In genomic region chr7:50793115-50793946, GRCh38 we compare ENCODE assay signal across 8 cellular contexts. TPM values are rescaled to one million over a fixed set of nuclear protein-coding genes. Genes with fewer than 3 reads are reported as not detected.
A peak's percentile ranks its signal among the peaks of the same experiment; 100 is the strongest.
DNase-seq lines count a peak whose midpoint lies in the region; ATAC-seq, FAIRE-seq and TF ChIP-seq lines count a peak whose summit lies in the region.

No MANE protein-coding gene starts in this region.

- no peaks in the 10 kb centered on the region for H3K36me3 ChIP-seq in keratinocyte (ENCODE audit: control insufficient read depth in 2 of 2, extremely low read depth in 1 of 2, insufficient read depth in 2 of 2, low read length in 2 of 2)

- H3K36me3 Mint-ChIP-seq in central memory CD8-positive, alpha-beta T cell (ENCODE audit: insufficient read depth) = no peaks in the 10 kb centered on the region

- H3K9me1 ChIP-seq in keratinocyte (ENCODE audit: control insufficient read depth, extremely low read depth, insufficient read depth, low read length) = no peaks in the 10 kb centered on the region

- H3K27me3 ChIP-seq in keratinocyte (ENCODE audit: control insufficient read depth, extremely low read depth, insufficient read depth, low read length) = peaks cover 26% of the 10 kb centered on the region

- H2AFZ ChIP-seq in keratinocyte (ENCODE audit: control insufficient read depth, low read length) = peak overlapping the region; percentile 40

- H3K9ac ChIP-seq in keratinocyte (ENCODE audit: control insufficient read depth, extremely low read depth, insufficient read depth, low read length) = peak overlapping the region; percentile 69

- peaks cover 5% of the 10 kb centered on the region for H3K4me1 ChIP-seq in keratinocyte (ENCODE audit: control insufficient read depth, extremely low read depth, insufficient read depth, low read length)

- no peak for FAIRE-seq in keratinocyte (lab: Jason Lieb, UNC)

- H3K4me2 ChIP-seq in keratinocyte (ENCODE audit: control insufficient read depth, extremely low read depth, insufficient read depth, low read depth, low read length) = peak overlapping the region; percentile 82

- peaks cover 14% of the 10 kb centered on the region for H4K20me1 ChIP-seq in keratinocyte (ENCODE audit: control insufficient read depth, extremely low read depth, insufficient read depth, low read length)

- TF ChIP-seq CTCF in AG10803 (conservative IDR thresholded peaks at IDR 0.05; ENCODE audit: low read length) (no peak), keratinocyte (optimal IDR thresholded peaks at IDR 0.05 in 1 of 3, IDR thresholded peaks at IDR 0.05 in 1 of 3, conservative IDR thresholded peaks at IDR 0.05 in 1 of 3; ENCODE audit: extremely low read depth in 1 of 3, insufficient read depth in 2 of 3, low read length in 3 of 3) (no peak)

- H3K27me3 Mint-ChIP-seq in central memory CD8-positive, alpha-beta T cell = peaks cover 81% of the 10 kb centered on the region

- H3K4me3 Mint-ChIP-seq in central memory CD8-positive, alpha-beta T cell = peak overlapping the region; percentile 68

- no peak overlapping the region for H3K27ac Mint-ChIP-seq in central memory CD8-positive, alpha-beta T cell (ENCODE audit: low read depth)

- dilution Hi-C loops in keratinocyte (cut with MboI; ENCODE audit: extremely low pct_ligation_motif_present, low sequenced_read_pairs) = no loop called here

- no peaks in the 10 kb centered on the region for H3K4me1 Mint-ChIP-seq in central memory CD8-positive, alpha-beta T cell

- H3K9me3 ChIP-seq in keratinocyte (ENCODE audit: control insufficient read depth, low read depth, low read length) = peaks cover 5% of the 10 kb centered on the region

- peak; percentile 56 for DNase-seq in AG10803 (ENCODE audit: low read depth)
- DNase-seq in HPDE6-E6E7 (ENCODE audit: extremely low spot score) = peak; percentile 52
- peak; percentile 24 for DNase-seq in T1000 (lab: John Stamatoyannopoulos, UW)
- DNase-seq in central memory CD8-positive, alpha-beta T cell (ENCODE audit: low spot score in 2 of 2) = no peak
- no peak for DNase-seq in keratinocyte (ENCODE audit: low read depth, low spot score)
- peak; percentile 7 to 33 for DNase-seq in stimulated activated CD4-positive, alpha-beta T cell treated with anti-CD3 and anti-CD28 coated beads, Interleukin-4, amount 100 ng/mL, for 4 hours
- DNase-seq in dedifferentiated amniotic fluid mesenchymal stem cell (ENCODE audit: extremely low spot score) = no peak

- H3K9me3 Mint-ChIP-seq in central memory CD8-positive, alpha-beta T cell = no peaks in the 10 kb centered on the region

- H3K79me2 ChIP-seq in keratinocyte (ENCODE audit: control insufficient read depth, insufficient read depth, low read length) = peaks cover 16% of the 10 kb centered on the region

- peak overlapping the region; percentile 70 for H3K4me3 ChIP-seq in AG10803 (ENCODE audit: low read length)
- H3K4me3 ChIP-seq in keratinocyte (ENCODE audit: control insufficient read depth in 2 of 3, extremely low read depth in 1 of 3, insufficient read depth in 2 of 3, low read depth in 1 of 3, low read length in 3 of 3) = peak overlapping the region in 1 of 3 experiments; percentile 44

- peak; percentile 28 for ATAC-seq in central memory CD8-positive, alpha-beta T cell (replicated peaks; ENCODE audit: extremely low read depth, poor library complexity, severe bottlenecking)
- ATAC-seq in GM19351 (IDR thresholded peaks at IDR 0.05; ENCODE audit: unreplicated experiment) = no peak

- no peak overlapping the region for H3K27ac ChIP-seq in keratinocyte (ENCODE audit: control insufficient read depth, insufficient read depth, low read length)

RNA-seq across cellular contexts. Expression of gene GRB10, which starts 10.6 kb away (rescaled TPM):
- 3.8 to 5.6 TPM (median 4.4 TPM) in 3 replicates for polyA plus RNA-seq in keratinocyte
- 4.6 TPM for polyA plus RNA-seq in keratinocyte (2011; ENCODE audit: low read depth)
- 5.3 and 6.0 TPM in 2 replicates for polyA plus RNA-seq in keratinocyte (2011; cell fraction: cytosol; rRNA removed)
- 11.6 and 12.9 TPM in 2 replicates for polyA plus RNA-seq in keratinocyte (2011; cell fraction: nucleus; rRNA removed)
- 7.2 and 7.9 TPM in 2 replicates for polyA plus RNA-seq in keratinocyte (2012; ENCODE audit: low replicate concordance)
- polyA minus RNA-seq in keratinocyte = 8.1 to 16.8 TPM (median 12.6 TPM) in 3 replicates
- 12.3 TPM for polyA minus RNA-seq in keratinocyte (2011; cell fraction: cytosol; rRNA and poly(A)+ RNA removed)
- 13.7 and 27.1 TPM in 2 replicates for polyA minus RNA-seq in keratinocyte (2011; cell fraction: nucleus; rRNA and poly(A)+ RNA removed)

Comparison
In these comparisons a context has a peak if more than half of its experiments do, and no peak if none do; other contexts are left out.
1. DNase-seq: peak in AG10803 (single experiment), HPDE6-E6E7 (single experiment), T1000 (single experiment) and stimulated activated CD4-positive, alpha-beta T cell treated with anti-CD3 and anti-CD28 coated beads, Interleukin-4, amount 100 ng/mL, for 4 hours (2 of 2); none in central memory CD8-positive, alpha-beta T cell (0 of 2), keratinocyte (single experiment) and dedifferentiated amniotic fluid mesenchymal stem cell (single experiment).